2 cellular contexts compared by ENCODE assay signal in the genomic region with DNA sequence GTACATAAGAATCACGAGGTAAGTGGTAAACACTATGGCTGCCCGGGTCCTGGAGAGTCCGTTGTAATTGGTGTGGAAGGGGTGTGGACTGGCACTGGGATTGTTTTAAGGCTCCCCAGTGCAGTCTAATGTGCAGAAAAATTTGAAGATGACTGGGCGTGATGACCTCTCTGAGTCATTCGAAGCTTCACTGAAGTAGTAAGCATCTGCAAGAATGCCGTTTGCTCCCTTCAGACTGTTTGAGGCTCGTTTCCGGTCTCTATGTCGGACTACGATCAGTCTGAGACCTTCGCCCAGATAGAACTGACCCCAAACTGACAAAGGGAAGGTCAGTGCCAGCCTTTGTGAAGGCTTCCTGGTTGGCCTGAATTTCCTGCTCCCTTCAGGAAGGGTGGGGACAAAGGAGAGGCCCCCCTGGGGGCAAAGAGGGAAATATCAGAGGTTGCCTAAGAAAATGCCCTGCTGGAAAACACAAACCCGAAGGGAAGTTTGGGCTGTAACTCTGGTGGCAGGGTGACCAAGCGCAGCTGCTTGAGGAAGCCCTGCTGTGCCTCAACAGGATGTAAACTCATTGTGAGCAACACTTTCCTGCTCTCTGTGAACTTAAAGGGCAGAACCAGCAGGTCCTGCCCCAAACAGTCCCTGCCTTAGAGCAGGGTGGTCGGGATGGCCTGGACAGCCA.
TF ChIP-seq lines count a peak whose summit lies in the region.

No MANE protein-coding gene starts in this region.

TF ChIP-seq in SK-N-SH treated with all-trans-retinoic acid at 6 μM for 48 hours, 23 proteins besides CTCF, POLR2A, EP300 and RAD21 (continued from another document):
- TF ChIP-seq CSRNP3 (CRISPR knock-in tag; IDR thresholded peaks at IDR 0.05) (no peak), TOX (CRISPR knock-in tag; IDR thresholded peaks at IDR 0.05; ENCODE audit: borderline replicate concordance) (no peak), CSDC2 (CRISPR knock-in tag; IDR thresholded peaks at IDR 0.05) (no peak), SNAI2 (CRISPR knock-in tag; IDR thresholded peaks at IDR 0.05) (no peak), ISL1 (CRISPR knock-in tag; IDR thresholded peaks at IDR 0.05) (no peak)

TF ChIP-seq in H1, 55 proteins besides CTCF, POLR2A, EP300 and RAD21 (continued from another document):
- TF ChIP-seq YY1 (IDR thresholded peaks at IDR 0.05; ENCODE audit: low read depth, low read length) (no peak), E2F6 (IDR thresholded peaks at IDR 0.05) (no peak), RBBP5 (IDR thresholded peaks at IDR 0.05; ENCODE audit: borderline replicate concordance, low read depth, low read length) (no peak), KDM1A (IDR thresholded peaks at IDR 0.05; ENCODE audit: borderline replicate concordance, low read length) (no peak), SP1 (IDR thresholded peaks at IDR 0.05; ENCODE audit: low read depth, low read length) (no peak), NRF1 (IDR thresholded peaks at IDR 0.05; ENCODE audit: low read depth, low read length) (no peak)
